In genomic region chr19:43754562-43755255, GRCh38 we compare ENCODE assay signal across 1 cellular context.
TF ChIP-seq lines count a peak whose summit lies in the region.

TSS of gene SMG9 (minus strand) at chr19:43754962. CDS start at chr19:43750741, 4,221 bp downstream.

TF ChIP-seq in HEK293, 187 proteins besides CTCF, POLR2A, EP300 and RAD21 (continued from another document):
- TF ChIP-seq BCL11B (tag by site-specific recombination; IDR thresholded peaks at IDR 0.05; ENCODE audit: low read depth) = no peak; the same call in 1 of the 2 replicates
- peak; percentile 3; the same call in 1 of the 2 replicates for TF ChIP-seq ZNF423 (tag by site-specific recombination; IDR thresholded peaks at IDR 0.05)
- peak; percentile 99 for TF ChIP-seq ZBTB17 (tag by site-specific recombination; IDR thresholded peaks at IDR 0.05)
- peak; percentile 93 for TF ChIP-seq ZNF366 (tag by site-specific recombination; conservative IDR thresholded peaks at IDR 0.05)
- 0 out of 2 replicates have a peak, but pooled peaks have one; percentile 4 for TF ChIP-seq SCRT2 (tag by site-specific recombination; IDR thresholded peaks at IDR 0.05)
- TF ChIP-seq ZNF501 (tag by site-specific recombination; IDR thresholded peaks at IDR 0.05) = 0 out of 2 replicates have a peak, but pooled peaks have one; percentile 97
- peak; percentile 90 for TF ChIP-seq ZNF692 (tag by site-specific recombination; IDR thresholded peaks at IDR 0.05)
- peak; percentile 90 for TF ChIP-seq ZNF398 (tag by site-specific recombination; IDR thresholded peaks at IDR 0.05)
- peak; percentile 77 for TF ChIP-seq GLIS1 (tag by site-specific recombination; IDR thresholded peaks at IDR 0.05)
- no peak for TF ChIP-seq ZNF280D (tag by site-specific recombination; IDR thresholded peaks at IDR 0.05)
- TF ChIP-seq ZNF600 (tag by site-specific recombination; IDR thresholded peaks at IDR 0.05) = peak; percentile 99
- TF ChIP-seq ZNF214 (tag by site-specific recombination; IDR thresholded peaks at IDR 0.05; ENCODE audit: borderline replicate concordance) = no peak
- TF ChIP-seq SP7 (tag by site-specific recombination; IDR thresholded peaks at IDR 0.05) = peak; percentile 96
- TF ChIP-seq ZNF391 (tag by site-specific recombination; IDR thresholded peaks at IDR 0.05; ENCODE audit: borderline replicate concordance, low read depth) = peak; percentile 88; the same call in 1 of the 2 replicates
- peak; percentile 84 for TF ChIP-seq KLF1 (tag by site-specific recombination; IDR thresholded peaks at IDR 0.05)
- no peak for TF ChIP-seq TCF7L2 (IDR thresholded peaks at IDR 0.05; ENCODE audit: borderline replicate concordance, low read depth, low read length)
- no peak for TF ChIP-seq ZFP41 (tag by site-specific recombination; IDR thresholded peaks at IDR 0.05; ENCODE audit: borderline replicate concordance)
- TF ChIP-seq ZNF26 (tag by site-specific recombination; IDR thresholded peaks at IDR 0.05) = no peak
- TF ChIP-seq ZSCAN18 (tag by site-specific recombination; IDR thresholded peaks at IDR 0.05) = 0 out of 2 replicates have a peak, but pooled peaks have one; percentile 48
- no peak for TF ChIP-seq ZNF221 (tag by site-specific recombination; IDR thresholded peaks at IDR 0.05; ENCODE audit: borderline replicate concordance)
- peak; percentile 78 for TF ChIP-seq YY2 (tag by site-specific recombination; IDR thresholded peaks at IDR 0.05)
- TF ChIP-seq ZNF133 (tag by site-specific recombination; IDR thresholded peaks at IDR 0.05) = no peak
- TF ChIP-seq SALL2 (tag by site-specific recombination; IDR thresholded peaks at IDR 0.05; ENCODE audit: borderline replicate concordance) = no peak
- TF ChIP-seq ZBTB6 (tag by site-specific recombination; IDR thresholded peaks at IDR 0.05) = no peak; the same call in 1 of the 2 replicates
- no peak for TF ChIP-seq SCRT1 (tag by site-specific recombination; IDR thresholded peaks at IDR 0.05; ENCODE audit: borderline replicate concordance)
- peak; percentile 74 for TF ChIP-seq ZSCAN5A (tag by site-specific recombination; IDR thresholded peaks at IDR 0.05)
- peak; percentile 80 for TF ChIP-seq FEZF1 (tag by site-specific recombination; IDR thresholded peaks at IDR 0.05)
- peak; percentile 89 for TF ChIP-seq EGR2 (tag by site-specific recombination; IDR thresholded peaks at IDR 0.05; ENCODE audit: low read depth)
- TF ChIP-seq ZNF558 (tag by site-specific recombination; IDR thresholded peaks at IDR 0.05) = no peak
- TF ChIP-seq ZNF223 (tag by site-specific recombination; IDR thresholded peaks at IDR 0.05) = no peak
- TF ChIP-seq OSR2 (tag by site-specific recombination; IDR thresholded peaks at IDR 0.05) = peak; percentile 25; the same call in 1 of the 2 replicates
- peak; percentile 100 for TF ChIP-seq ZBTB26 (tag by site-specific recombination; optimal IDR thresholded peaks at IDR 0.05)
- TF ChIP-seq PRDM2 (tag by site-specific recombination; IDR thresholded peaks at IDR 0.05; ENCODE audit: borderline replicate concordance) = no peak
- no peak for TF ChIP-seq ZNF354C (tag by site-specific recombination; IDR thresholded peaks at IDR 0.05; ENCODE audit: borderline replicate concordance, low read depth)
- TF ChIP-seq ZNF580 (tag by site-specific recombination; IDR thresholded peaks at IDR 0.05) = peak; percentile 7; the same call in 1 of the 2 replicates
- no peak for TF ChIP-seq ZNF211 (tag by site-specific recombination; IDR thresholded peaks at IDR 0.05; ENCODE audit: low read depth)
- no peak for TF ChIP-seq ZNF830 (tag by site-specific recombination; IDR thresholded peaks at IDR 0.05; ENCODE audit: low read depth)
- TF ChIP-seq ZNF610 (tag by site-specific recombination; IDR thresholded peaks at IDR 0.05; ENCODE audit: borderline replicate concordance) = peak; percentile 95; the same call in 1 of the 2 replicates
